In genomic region chr11:63490551-63491239, GRCh38 we compare ENCODE assay signal across 8 cellular contexts. TPM values are rescaled to one million over a fixed set of nuclear protein-coding genes. Genes with fewer than 3 reads are reported as not detected.
DNase-seq lines count a peak whose midpoint lies in the region; ATAC-seq and FAIRE-seq lines count a peak whose summit lies in the region.

Gene PLAAT5, minus strand, starts transcription at chr11:63491167. Its CDS starts 133 bp downstream, at chr11:63491034.

- peak within 1 kb of the TSS in 1 of 2 donors; percentile 77 for H3K4me3 ChIP-seq in neuronal stem cell (ENCODE audit: low read length in 2 of 2)

- peak within 1 kb of the TSS; percentile 98 for H3K18ac ChIP-seq in neuronal stem cell (ENCODE audit: low read length)

- no peak for ATAC-seq in GM19035 (IDR thresholded peaks at IDR 0.05; ENCODE audit: unreplicated experiment)

- peak within 1 kb of the TSS; percentile 99 for H2BK15ac ChIP-seq in neuronal stem cell (ENCODE audit: low read length)

- H3K4me2 ChIP-seq in neuronal stem cell (ENCODE audit: insufficient read depth, low read length, poor library complexity, severe bottlenecking) = peak within 1 kb of the TSS; percentile 90

- H2BK120ac ChIP-seq in neuronal stem cell (ENCODE audit: low read depth, low read length) = peak within 1 kb of the TSS; percentile 98

- peak; percentile 31 for DNase-seq in ELR (ENCODE audit: low read depth)
- DNase-seq in activated T-cell treated with anti-CD3 and anti-CD28 coated beads, Interleukin-2, amount 50 U/mL, for 48 hours = peak; percentile 39 to 40
- DNase-seq in frontal cortex (ENCODE audit: low spot score in 2 of 2) = peak; percentile 39 to 45
- peak; percentile 60 for DNase-seq in neuronal stem cell (ENCODE audit: low spot score)
- no peak for DNase-seq in NCI-H1092 treated with DMSO at 0.1 percent for 48 hours (lab: John Stamatoyannopoulos, UW)
- no peak for DNase-seq in HCEC 1CT
- DNase-seq in kidney glomerular epithelial cell (lab: John Stamatoyannopoulos, UW) = no peak

- H4K91ac ChIP-seq in neuronal stem cell (ENCODE audit: low read depth, low read length, poor library complexity) = peak within 1 kb of the TSS; percentile 56

- peak within 1 kb of the TSS; percentile 8 for H3K14ac ChIP-seq in neuronal stem cell (ENCODE audit: low read length)

- no peak within 1 kb of the TSS for H3K9ac ChIP-seq in neuronal stem cell (ENCODE audit: low read depth, low read length, poor library complexity)

- H3K36me3 ChIP-seq in neuronal stem cell (replicated peaks in 1 of 2; ENCODE audit: control insufficient read depth in 2 of 2, insufficient read depth in 2 of 2, low read length in 2 of 2) = no peaks in the 10 kb centered on the region

- H3K9me3 ChIP-seq in neuronal stem cell (replicated peaks in 1 of 2; ENCODE audit: control insufficient read depth in 2 of 2, insufficient read depth in 1 of 2, low read depth in 1 of 2, low read length in 2 of 2) = peaks cover 2 to 6% of the 10 kb centered on the region in 2 donors

- no peak for FAIRE-seq in frontal cortex (lab: Jason Lieb, UNC)

- H2AK5ac ChIP-seq in neuronal stem cell (ENCODE audit: low read depth, low read length) = peak within 1 kb of the TSS; percentile 49

- H2BK12ac ChIP-seq in neuronal stem cell (ENCODE audit: low read length) = peak within 1 kb of the TSS; percentile 19

- peak within 1 kb of the TSS; percentile 10 for H4K8ac ChIP-seq in neuronal stem cell (ENCODE audit: low read depth, low read length)

- H2AFZ ChIP-seq in neuronal stem cell (ENCODE audit: low read length) = peak within 1 kb of the TSS; percentile 75

- H3K4ac ChIP-seq in neuronal stem cell (ENCODE audit: low read length) = no peak within 1 kb of the TSS

- H3K23ac ChIP-seq in neuronal stem cell (ENCODE audit: low read depth, low read length, poor library complexity) = peak within 1 kb of the TSS; percentile 80

- H2BK5ac ChIP-seq in neuronal stem cell (ENCODE audit: low read length) = peak within 1 kb of the TSS; percentile 66

- H3K79me1 ChIP-seq in neuronal stem cell (ENCODE audit: low read depth, low read length) = no peaks in the 10 kb centered on the region

- no CpG with 5 or more reads among the region's 60 CpGs for WGBS in neuronal stem cell (ENCODE audit: extremely low coverage in 2 of 2, insufficient read length in 2 of 2, insufficient replicate concordance in 1 of 2), 2 donors

- H3K27ac ChIP-seq in neuronal stem cell (replicated peaks; ENCODE audit: low read length) = no peak within 1 kb of the TSS

- H3K27me3 ChIP-seq in neuronal stem cell (ENCODE audit: control insufficient read depth in 3 of 3, insufficient read depth in 3 of 3, low read depth in 1 of 3, low read length in 3 of 3) = peaks cover 0 to 51% (median 0%) of the 10 kb centered on the region in 3 experiments

- H3K4me1 ChIP-seq in neuronal stem cell (ENCODE audit: control insufficient read depth in 2 of 2, insufficient read depth in 1 of 2, low read depth in 1 of 2, low read length in 2 of 2) = peaks cover 0 to 14% of the 10 kb centered on the region in 2 donors

RNA-seq across cellular contexts. Expression of gene PLAAT5, which starts in this region (rescaled TPM):
- total RNA-seq in frontal cortex = 2.4 TPM
- polyA plus RNA-seq in neuronal stem cell (2013, experiment 1 of 2) = 0.89 TPM
- 0.72 TPM for polyA plus RNA-seq in neuronal stem cell (2013, experiment 2 of 2)

Comparison
In these comparisons a context has a peak if more than half of its experiments do, and no peak if none do; other contexts are left out.
1. DNase-seq: peak in ELR (single experiment), activated T-cell treated with anti-CD3 and anti-CD28 coated beads, Interleukin-2, amount 50 U/mL, for 48 hours (2 of 2), frontal cortex (2 of 2) and neuronal stem cell (single experiment); none in NCI-H1092 treated with DMSO at 0.1 percent for 48 hours (single experiment), HCEC 1CT (single experiment) and kidney glomerular epithelial cell (single experiment).